In genomic region chr7:128863433-128863989, GRCh38 we compare ENCODE assay signal across 1 cellular context.
TF ChIP-seq lines count a peak whose summit lies in the region.

No MANE protein-coding gene starts in this region.

TF ChIP-seq in K562, 482 proteins besides CTCF, POLR2A, EP300 and RAD21 (continued from another document):
- TF ChIP-seq NR4A1 (CRISPR knock-in tag; IDR thresholded peaks at IDR 0.05) (no peak), NR4A1 (tag; IDR thresholded peaks at IDR 0.05) (0 out of 2 replicates have a peak, but pooled peaks have one; percentile 52), GATA2 (CRISPR knock-in tag; IDR thresholded peaks at IDR 0.05) (peak; percentile 80; the same call in 1 of the 2 replicates), ZNF282 (CRISPR knock-in tag; IDR thresholded peaks at IDR 0.05) (no peak), HMBOX1 (IDR thresholded peaks at IDR 0.05) (peak; percentile 80), ETV5 (CRISPR knock-in tag; IDR thresholded peaks at IDR 0.05; ENCODE audit: low read depth) (no peak; the same call in 1 of the 2 replicates), IRF2 (CRISPR knock-in tag; IDR thresholded peaks at IDR 0.05) (no peak), CXXC5 (CRISPR knock-in tag; IDR thresholded peaks at IDR 0.05) (no peak), KLF16 (IDR thresholded peaks at IDR 0.05) (peak; percentile 75), SPI1 (IDR thresholded peaks at IDR 0.05; ENCODE audit: borderline replicate concordance, low read depth, low read length) (no peak), ZNF121 (CRISPR knock-in tag; conservative IDR thresholded peaks at IDR 0.05) (no peak), EGR1 (conservative IDR thresholded peaks at IDR 0.05) (no peak), MYBL2 (IDR thresholded peaks at IDR 0.05; ENCODE audit: low read depth) (no peak), MYBL2 (CRISPR knock-in tag; IDR thresholded peaks at IDR 0.05; ENCODE audit: borderline replicate concordance) (no peak), NCOR1 (IDR thresholded peaks at IDR 0.05) (no peak), BHLHE40 (IDR thresholded peaks at IDR 0.05; ENCODE audit: low read length) (no peak), ZNF766 (CRISPR knock-in tag; conservative IDR thresholded peaks at IDR 0.05) (no peak), ZNF518B (CRISPR knock-in tag; IDR thresholded peaks at IDR 0.05) (no peak), TEAD4 (IDR thresholded peaks at IDR 0.05; ENCODE audit: low read length) (0 out of 2 replicates have a peak, but pooled peaks have one; percentile 22), TEAD4 (CRISPR knock-in tag; IDR thresholded peaks at IDR 0.05; ENCODE audit: borderline replicate concordance) (no peak), ELK1 (CRISPR knock-in tag; IDR thresholded peaks at IDR 0.05) (no peak), ESRRA (IDR thresholded peaks at IDR 0.05; ENCODE audit: borderline replicate concordance, low read depth) (0 out of 2 replicates have a peak, but pooled peaks have one; percentile 17), PHF20 (IDR thresholded peaks at IDR 0.05; ENCODE audit: partially characterized antibody) (no peak), PKNOX1 (IDR thresholded peaks at IDR 0.05) (peak; percentile 60), ATF7 (IDR thresholded peaks at IDR 0.05) (peak; percentile 41; the same call in 1 of the 2 replicates), BRD9 (IDR thresholded peaks at IDR 0.05; ENCODE audit: low read depth, partially characterized antibody) (peak; percentile 23), CBX8 (IDR thresholded peaks at IDR 0.05; ENCODE audit: borderline replicate concordance, extremely low read depth, low read depth, low read length, poor library complexity, severe bottlenecking) (no peak), CTCFL (IDR thresholded peaks at IDR 0.05; ENCODE audit: borderline replicate concordance, insufficient read depth, low read depth, low read length, poor library complexity, severe bottlenecking) (peak; percentile 73)
TF ChIP-seq in K562: peak in this region for 55.
